Comparison of ENCODE assay signal across 8 cellular contexts in the genomic region with DNA sequence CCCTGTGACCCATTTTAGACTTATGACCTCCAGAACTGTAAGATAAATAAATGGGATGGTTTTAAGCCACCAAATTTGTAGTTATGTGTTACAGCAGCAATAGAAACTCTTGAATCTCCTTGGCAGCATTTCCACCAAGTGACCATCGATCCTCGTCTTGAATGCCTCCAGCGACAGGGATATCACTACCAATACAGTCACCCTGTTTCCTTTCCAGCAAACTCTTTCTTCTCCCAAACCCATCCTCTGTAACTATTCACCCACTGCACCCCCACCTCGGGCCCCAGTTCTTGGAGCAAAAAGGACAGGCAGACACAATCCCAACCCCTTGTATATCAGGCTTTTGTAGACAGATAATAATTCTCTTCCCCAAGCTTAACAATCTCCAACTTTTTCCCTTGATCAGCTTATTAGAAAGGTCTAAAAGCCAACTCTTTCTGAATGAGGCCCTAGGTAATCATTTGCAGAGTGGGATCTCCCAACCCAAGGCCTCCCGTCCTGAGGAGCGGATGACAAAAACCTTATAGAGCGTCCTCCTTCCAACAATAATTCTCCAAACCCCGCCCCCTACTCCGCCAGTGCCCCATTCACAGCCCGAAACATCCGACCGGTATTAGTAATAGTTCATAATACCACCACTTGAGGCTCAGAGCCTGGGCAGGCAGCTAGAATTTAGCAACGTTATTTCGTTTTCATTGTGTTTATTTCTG. TPM values are rescaled to one million over a fixed set of nuclear protein-coding genes. Genes with fewer than 3 reads are reported as not detected.
A peak's percentile ranks its signal among the peaks of the same experiment; 100 is the strongest.
DNase-seq lines count a peak whose midpoint lies in the region; ATAC-seq and TF ChIP-seq lines count a peak whose summit lies in the region.

No MANE protein-coding gene starts in this region.

- peak overlapping the region; percentile 71 for H3K4me2 ChIP-seq in neural progenitor cell

- peak overlapping the region; percentile 88 for H3K27ac ChIP-seq in RWPE1
- peak overlapping the region; percentile 84 to 93 for H3K27ac ChIP-seq in esophagus (ENCODE audit: low read depth in 2 of 2, low read length in 1 of 2)
- H3K27ac ChIP-seq in neural progenitor cell, result no peak overlapping the region

- H3K4me3 ChIP-seq in esophagus (ENCODE audit: low read depth in 1 of 2, low read length in 2 of 2) (peak overlapping the region; percentile 20 to 38), neural progenitor cell (peak overlapping the region; percentile 67)

- no peaks in the 10 kb centered on the region for H3K27me3 Mint-ChIP-seq in Calu3 (ENCODE audit: unreplicated experiment)
- peaks cover 12% of the 10 kb centered on the region for H3K27me3 Mint-ChIP-seq in neural progenitor cell (ENCODE audit: insufficient read depth, low read depth)

- H3K4me3 Mint-ChIP-seq in Calu3 (ENCODE audit: low read depth, unreplicated experiment) (no peak overlapping the region), neural progenitor cell (no peak overlapping the region)

- H3K27ac Mint-ChIP-seq in Calu3 (ENCODE audit: unreplicated experiment) (no peak overlapping the region), neural progenitor cell (no peak overlapping the region)

- peaks cover 5% of the 10 kb centered on the region for H3K36me3 Mint-ChIP-seq in Calu3 (ENCODE audit: insufficient read depth, unreplicated experiment)
- no peaks in the 10 kb centered on the region for H3K36me3 Mint-ChIP-seq in neural progenitor cell

- TF ChIP-seq CTCF in Calu3 (IDR thresholded peaks at IDR 0.05; ENCODE audit: unreplicated experiment) (no peak), RWPE1 (conservative IDR thresholded peaks at IDR 0.05; ENCODE audit: low read depth) (peak; percentile 25; the same call in 1 of the 2 replicates), neural progenitor cell (IDR thresholded peaks at IDR 0.05) (no peak), GM20000 (IDR thresholded peaks at IDR 0.05; ENCODE audit: extremely low read depth, missing control alignments) (no peak)

- H3K4me1 ChIP-seq in esophagus (ENCODE audit: control insufficient read depth in 2 of 2, insufficient read depth in 2 of 2, low read length in 1 of 2) (peaks cover 0 to 8% of the 10 kb centered on the region in 2 donors), neural progenitor cell (peaks cover 5% of the 10 kb centered on the region)

- ATAC-seq in GM19395 (IDR thresholded peaks at IDR 0.05; ENCODE audit: unreplicated experiment) (peak; percentile 28), HG03439 (IDR thresholded peaks at IDR 0.05; ENCODE audit: unreplicated experiment) (peak; percentile 5)

- H2AFZ ChIP-seq in neural progenitor cell (replicated peaks), result peak overlapping the region; percentile 96

- peak; percentile 73 for DNase-seq in Calu3
- DNase-seq in RWPE1 (ENCODE audit: low spot score), result peak; percentile 80
- no peak for DNase-seq in neural progenitor cell (ENCODE audit: low spot score)
- DNase-seq in mucosa of gallbladder (ENCODE audit: low spot score), result no peak
- DNase-seq in GM20000 (ENCODE audit: low spot score), result no peak

- no peaks in the 10 kb centered on the region for H3K9me3 ChIP-seq in esophagus (ENCODE audit: control insufficient read depth in 2 of 2, insufficient read depth in 1 of 2, low read depth in 1 of 2, low read length in 1 of 2)
- H3K9me3 ChIP-seq in neural progenitor cell (ENCODE audit: low read depth), result no peaks in the 10 kb centered on the region

- H3K79me2 ChIP-seq in neural progenitor cell (ENCODE audit: low read depth), result no peaks in the 10 kb centered on the region

- peaks cover 19% of the 10 kb centered on the region for H3K4me1 Mint-ChIP-seq in Calu3 (ENCODE audit: low read depth, unreplicated experiment)
- H3K4me1 Mint-ChIP-seq in neural progenitor cell, result peaks cover 4% of the 10 kb centered on the region

- H3K9me3 Mint-ChIP-seq in Calu3 (ENCODE audit: low read depth, unreplicated experiment), result no peaks in the 10 kb centered on the region
- H3K9me3 Mint-ChIP-seq in neural progenitor cell, result peaks cover 4% of the 10 kb centered on the region

- H3K36me3 ChIP-seq in esophagus (ENCODE audit: control insufficient read depth in 2 of 2, insufficient read depth in 2 of 2, low read length in 1 of 2) (no peaks in the 10 kb centered on the region), neural progenitor cell (no peaks in the 10 kb centered on the region)

- H3K9ac ChIP-seq in neural progenitor cell, result no peak overlapping the region

- CTCF ChIA-PET in Calu3 (lab: Charles Lee), result interaction anchor here (1.1 to 2.9 kb wide), 5 partner anchors 14 to 123 kb away, joined by 3 to 45 read pairs (median 9); partner anchors contain the start of genes ARL2BP, CX3CL1 and PLLP
- CTCF ChIA-PET in RWPE1 (lab: Yijun Ruan, JAX), result interaction anchor here (0.7 to 4.4 kb wide), 5 partner anchors 42 to 132 kb away, joined by 3 to 67 read pairs (median 5); no protein-coding TSS in a partner anchor

- H3F3A ChIP-seq in neural progenitor cell (ENCODE audit: low read depth), result peaks cover 19% of the 10 kb centered on the region

- POLR2A ChIA-PET in RWPE1 (lab: Yijun Ruan, JAX; ENCODE audit: low non-redundant PET), result interaction anchor here (0.7 kb wide), 1 partner anchor 207 kb away, joined by 3 read pairs; the partner anchor contains the start of gene CPNE2

- H4K20me1 ChIP-seq in neural progenitor cell (ENCODE audit: low read depth), result no peaks in the 10 kb centered on the region

- BruUV-seq in Calu3 (replicated peaks; lab: Mats Ljungman, UMichigan), result no TSS peak

- WGBS in esophagus, 2 donors, result 17 to 22% methylated on average over 14 of the region's 14 CpGs

- intact Hi-C loops in Calu3 (cut with micrococcal nuclease; ENCODE audit: unreplicated experiment), result loop anchor here (2.0 to 5.0 kb wide), 2 partner anchors 46 to 207 kb away; partner anchors contain the start of gene CPNE2

- H3K27me3 ChIP-seq in esophagus (ENCODE audit: control insufficient read depth in 1 of 2, insufficient read depth in 2 of 2, low read length in 2 of 2) (no peaks in the 10 kb centered on the region), neural progenitor cell (peaks cover 7% of the 10 kb centered on the region)

RNA-seq across cellular contexts. Expression of gene PLLP, which starts 14.7 kb away (rescaled TPM):
- total RNA-seq in Calu3 (2022) (38.3 and 40.3 TPM in 2 replicates), neural progenitor cell (ENCODE audit: low replicate concordance) (0.86 and 1.6 TPM in 2 replicates), mucosa of gallbladder (206 TPM)
- polyA plus RNA-seq in esophagus, result 10 to 100 TPM; 18.1 to 28.0 TPM

RNA-seq across cellular contexts. Expression of gene ARL2BP, which starts 54.1 kb away (rescaled TPM):
- total RNA-seq in Calu3 (2022), result 32.6 and 33.3 TPM in 2 replicates
- polyA plus RNA-seq in esophagus, result 10 to 100 TPM; 20.8 to 30.1 TPM
- 36.1 and 41.5 TPM in 2 replicates for total RNA-seq in neural progenitor cell (ENCODE audit: low replicate concordance)
- total RNA-seq in mucosa of gallbladder, result 46.4 TPM

RNA-seq across cellular contexts. Expression of gene CCL22, which starts 59.4 kb away (rescaled TPM):
- 2.6 and 4.5 TPM in 2 replicates for total RNA-seq in Calu3 (2022)
- under 1 TPM; 0.31 to 0.78 TPM for polyA plus RNA-seq in esophagus
- total RNA-seq in neural progenitor cell (ENCODE audit: low replicate concordance), result not detected in 2 replicates
- total RNA-seq in mucosa of gallbladder, result 1.4 TPM

Comparison
In these comparisons a context has a peak if more than half of its experiments do, and no peak if none do; other contexts are left out.
1. DNase-seq: peak in Calu3 (single experiment) and RWPE1 (single experiment); none in neural progenitor cell (single experiment), mucosa of gallbladder (single experiment) and GM20000 (single experiment).
2. RNA of gene PLLP, which starts 14.7 kb away (total RNA-seq): 206 TPM in mucosa of gallbladder (single experiment) and 38.3 to 40.3 TPM in Calu3; 0.86 to 1.6 TPM in neural progenitor cell; every median in the first group is over 10 times any median in the second.